Comparison of ENCODE assay signal across 1 cellular context in genomic region chr7:120833551-120833950, GRCh38.
TF ChIP-seq lines count a peak whose summit lies in the region.

No MANE protein-coding gene starts in this region.

TF ChIP-seq in GM12878, 131 proteins besides CTCF, POLR2A, EP300 and RAD21 (continued from another document):
- TF ChIP-seq ZNF592 (IDR thresholded peaks at IDR 0.05) (0 out of 2 replicates have a peak, but pooled peaks have one; percentile 36), PKNOX1 (IDR thresholded peaks at IDR 0.05) (peak; percentile 63; the same call in 1 of the 2 replicates), RBBP5 (conservative IDR thresholded peaks at IDR 0.05) (no peak)
